1 cellular context compared by ENCODE assay signal in the genomic region with DNA sequence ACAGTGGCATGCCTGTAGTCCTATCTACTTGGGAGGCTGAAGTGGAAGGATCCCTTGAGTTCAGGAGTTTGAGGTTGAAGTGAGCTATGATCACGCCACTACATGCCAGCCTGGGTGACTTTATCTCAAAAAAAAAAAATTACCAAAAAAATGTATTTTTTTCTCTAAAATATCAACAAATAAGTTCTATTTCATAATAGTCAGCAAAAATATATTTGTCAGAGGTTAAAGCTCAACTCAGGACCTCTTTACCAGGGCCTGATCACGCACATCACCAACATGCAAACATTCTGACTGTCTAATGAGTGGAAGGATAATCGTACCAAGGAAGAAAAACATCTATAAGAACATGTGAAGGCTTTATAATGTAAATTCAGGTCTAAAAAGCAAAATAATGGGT.
A peak's percentile ranks its signal among the peaks of the same experiment; 100 is the strongest.
TF ChIP-seq lines count a peak whose summit lies in the region.

No MANE protein-coding gene starts in this region.

TF ChIP-seq in K562, 482 proteins besides CTCF, POLR2A, EP300 and RAD21 (continued from another document):
- TF ChIP-seq, protein P1, sequence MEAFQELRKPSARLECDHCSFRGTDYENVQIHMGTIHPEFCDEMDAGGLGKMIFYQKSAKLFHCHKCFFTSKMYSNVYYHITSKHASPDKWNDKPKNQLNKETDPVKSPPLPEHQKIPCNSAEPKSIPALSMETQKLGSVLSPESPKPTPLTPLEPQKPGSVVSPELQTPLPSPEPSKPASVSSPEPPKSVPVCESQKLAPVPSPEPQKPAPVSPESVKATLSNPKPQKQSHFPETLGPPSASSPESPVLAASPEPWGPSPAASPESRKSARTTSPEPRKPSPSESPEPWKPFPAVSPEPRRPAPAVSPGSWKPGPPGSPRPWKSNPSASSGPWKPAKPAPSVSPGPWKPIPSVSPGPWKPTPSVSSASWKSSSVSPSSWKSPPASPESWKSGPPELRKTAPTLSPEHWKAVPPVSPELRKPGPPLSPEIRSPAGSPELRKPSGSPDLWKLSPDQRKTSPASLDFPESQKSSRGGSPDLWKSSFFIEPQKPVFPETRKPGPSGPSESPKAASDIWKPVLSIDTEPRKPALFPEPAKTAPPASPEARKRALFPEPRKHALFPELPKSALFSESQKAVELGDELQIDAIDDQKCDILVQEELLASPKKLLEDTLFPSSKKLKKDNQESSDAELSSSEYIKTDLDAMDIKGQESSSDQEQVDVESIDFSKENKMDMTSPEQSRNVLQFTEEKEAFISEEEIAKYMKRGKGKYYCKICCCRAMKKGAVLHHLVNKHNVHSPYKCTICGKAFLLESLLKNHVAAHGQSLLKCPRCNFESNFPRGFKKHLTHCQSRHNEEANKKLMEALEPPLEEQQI (IDR thresholded peaks at IDR 0.05) = no peak
- 0 out of 2 replicates have a peak, but pooled peaks have one; percentile 6 for TF ChIP-seq MAFG (tag; conservative IDR thresholded peaks at IDR 0.05)
TF ChIP-seq in K562: peak in this region for 5.
